Comparison of ENCODE assay signal across 8 cellular contexts in the genomic region with DNA sequence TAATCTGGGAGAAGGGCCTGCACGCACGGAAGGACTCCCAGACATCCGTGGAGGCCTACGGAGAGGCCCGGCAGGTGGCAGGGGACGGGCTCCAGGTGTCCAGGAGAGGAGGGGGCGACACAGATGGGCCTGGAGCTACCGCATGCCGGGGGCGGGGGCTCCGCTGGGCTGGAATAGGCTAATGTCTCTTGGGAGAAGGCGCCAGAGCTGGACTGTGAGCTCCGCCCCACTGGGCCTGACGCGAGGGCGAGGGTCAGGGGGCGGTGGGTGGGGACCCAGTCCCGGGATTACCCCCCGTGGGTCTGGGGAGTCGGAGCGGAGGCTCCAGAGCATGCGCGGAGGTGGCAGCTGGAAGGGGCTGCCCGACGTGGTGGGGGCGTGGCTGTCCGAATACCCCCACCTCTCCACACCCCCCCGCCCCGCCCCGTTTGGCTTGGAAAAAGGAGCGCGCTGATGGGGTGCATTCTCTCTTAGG. TPM values are rescaled to one million over a fixed set of nuclear protein-coding genes. Genes with fewer than 3 reads are reported as not detected.
DNase-seq lines count a peak whose midpoint lies in the region; ATAC-seq, FAIRE-seq and TF ChIP-seq lines count a peak whose summit lies in the region.

No MANE protein-coding gene starts in this region.

- H3K27ac ChIP-seq in esophagus muscularis mucosa (replicated peaks in 1 of 4) (peak overlapping the region; percentile 82 to 86 (median 84)), suprapubic skin (peak overlapping the region; percentile 64)

- TF ChIP-seq POLR2A in esophagus muscularis mucosa (IDR thresholded peaks at IDR 0.05; ENCODE audit: low read depth) = no peak
- TF ChIP-seq POLR2A in suprapubic skin (IDR thresholded peaks at IDR 0.05) = no peak

- no peaks in the 10 kb centered on the region for H3K27me3 Mint-ChIP-seq in activated T-cell treated with anti-CD3 and anti-CD28 coated beads, Interleukin-2, amount 50 U/mL, for 4 hours (ENCODE audit: low read depth)
- H3K27me3 Mint-ChIP-seq in natural killer cell (ENCODE audit: low read depth in 2 of 2) = no peaks in the 10 kb centered on the region

- ATAC-seq in activated T-cell treated with anti-CD3 and anti-CD28 coated beads, Interleukin-2, amount 50 U/mL, for 4 hours = peak; percentile 15
- ATAC-seq in natural killer cell (no peak), HG03565 (IDR thresholded peaks at IDR 0.05; ENCODE audit: unreplicated experiment) (no peak)

- WGBS in esophagus muscularis mucosa = 0% methylated on average over 7 of the region's 32 CpGs
- 0% methylated on average over 19 of the region's 32 CpGs for WGBS in suprapubic skin

- intact Hi-C loops in esophagus muscularis mucosa (cut with DNase I) (no loop called here), natural killer cell (cut with micrococcal nuclease) (loop anchor here (1.0 kb wide), 1 partner anchor 48 kb away; a partner anchor contains a TSS)

- TF ChIP-seq EP300 in esophagus muscularis mucosa (IDR thresholded peaks at IDR 0.05) = no peak
- no peak for TF ChIP-seq EP300 in suprapubic skin (IDR thresholded peaks at IDR 0.05)

- H3K9me3 Mint-ChIP-seq in activated T-cell treated with anti-CD3 and anti-CD28 coated beads, Interleukin-2, amount 50 U/mL, for 4 hours = no peaks in the 10 kb centered on the region
- no peaks in the 10 kb centered on the region for H3K9me3 Mint-ChIP-seq in natural killer cell

- peaks cover 10% of the 10 kb centered on the region for H3K36me3 Mint-ChIP-seq in activated T-cell treated with anti-CD3 and anti-CD28 coated beads, Interleukin-2, amount 50 U/mL, for 4 hours (ENCODE audit: insufficient read depth)
- peaks cover 4% of the 10 kb centered on the region for H3K36me3 Mint-ChIP-seq in natural killer cell

- H3K4me1 ChIP-seq in esophagus muscularis mucosa = peaks cover 29 to 46% (median 42%) of the 10 kb centered on the region in 4 donors
- H3K4me1 ChIP-seq in suprapubic skin = peaks cover 23% of the 10 kb centered on the region

- H3K36me3 ChIP-seq in esophagus muscularis mucosa = peaks cover 0 to 7% (median 2%) of the 10 kb centered on the region in 4 donors
- H3K36me3 ChIP-seq in suprapubic skin = peaks cover 4% of the 10 kb centered on the region

- H3K4me3 ChIP-seq in esophagus muscularis mucosa = peak overlapping the region; percentile 87 to 99 (median 95)
- peak overlapping the region; percentile 93 for H3K4me3 ChIP-seq in suprapubic skin

- FAIRE-seq in D721Med (lab: Jason Lieb, UNC) = no peak

- DNase-seq in D721Med (ENCODE audit: insufficient read length, low spot score) = peak; percentile 68
- peak; percentile 66 for DNase-seq in HEK293T (ENCODE audit: extremely low spot score)
- peak; percentile 88 for DNase-seq in NCI-H69 (lab: John Stamatoyannopoulos, UW)
- peak; percentile 42 for DNase-seq in activated T-cell treated with anti-CD3 and anti-CD28 coated beads, Interleukin-2, amount 50 U/mL, for 4 hours
- no peak for DNase-seq in esophagus muscularis mucosa (ENCODE audit: extremely low spot score)
- DNase-seq in natural killer cell = peak; percentile 28
- peak in 1 of 2 donors; percentile 71 for DNase-seq in suprapubic skin (ENCODE audit: low spot score in 2 of 2)

- CTCF ChIA-PET in HEK293T (lab: Yijun Ruan, JAX) = interaction anchor here (0.7 kb wide), 1 partner anchor 22 kb away, joined by 3 read pairs; no protein-coding TSS in a partner anchor

- POLR2A ChIA-PET in HEK293T (lab: Yijun Ruan, JAX) = interaction anchor here (0.7 to 1.6 kb wide), 5 partner anchors 9 to 204 kb away, joined by 3 to 10 read pairs (median 3); a partner anchor contains a TSS

- no peaks in the 10 kb centered on the region for H3K27me3 ChIP-seq in esophagus muscularis mucosa
- no peaks in the 10 kb centered on the region for H3K27me3 ChIP-seq in suprapubic skin

- H3K9me3 ChIP-seq in esophagus muscularis mucosa = no peaks in the 10 kb centered on the region
- H3K9me3 ChIP-seq in suprapubic skin = no peaks in the 10 kb centered on the region

- H3K4me3 Mint-ChIP-seq in activated T-cell treated with anti-CD3 and anti-CD28 coated beads, Interleukin-2, amount 50 U/mL, for 4 hours = peak overlapping the region; percentile 96
- H3K4me3 Mint-ChIP-seq in natural killer cell = peak overlapping the region; percentile 93

- peaks cover 50% of the 10 kb centered on the region for H3K4me1 Mint-ChIP-seq in activated T-cell treated with anti-CD3 and anti-CD28 coated beads, Interleukin-2, amount 50 U/mL, for 4 hours (ENCODE audit: low read depth)
- peaks cover 34 to 46% of the 10 kb centered on the region in 2 donors for H3K4me1 Mint-ChIP-seq in natural killer cell

- TF ChIP-seq CTCF in D721Med (IDR thresholded peaks at IDR 0.05; ENCODE audit: insufficient read depth, missing control alignments) (no peak), esophagus muscularis mucosa (IDR thresholded peaks at IDR 0.05) (no peak), natural killer cell (IDR thresholded peaks at IDR 0.05) (no peak), suprapubic skin (IDR thresholded peaks at IDR 0.05) (no peak)

- H3K27ac Mint-ChIP-seq in natural killer cell = peak overlapping the region in 1 of 2 donors; percentile 3

TF ChIP-seq in HEK293T, 16 proteins besides CTCF, POLR2A, EP300 and RAD21:
- TF ChIP-seq ARNT (IDR thresholded peaks at IDR 0.05) (no peak; the same call in 1 of the 2 replicates), TARDBP (IDR thresholded peaks at IDR 0.05) (no peak), LEF1 (IDR thresholded peaks at IDR 0.05; ENCODE audit: borderline replicate concordance) (no peak), CTBP1 (IDR thresholded peaks at IDR 0.05; ENCODE audit: borderline replicate concordance) (no peak), FOXM1 (IDR thresholded peaks at IDR 0.05; ENCODE audit: borderline replicate concordance) (no peak), ELF4 (IDR thresholded peaks at IDR 0.05) (no peak), NFRKB (IDR thresholded peaks at IDR 0.05) (no peak), FOXA1 (IDR thresholded peaks at IDR 0.05) (no peak), FOXK2 (IDR thresholded peaks at IDR 0.05) (no peak), L3MBTL2 (conservative IDR thresholded peaks at IDR 0.05) (no peak; the same call in 1 of the 2 replicates), BHLHE40 (IDR thresholded peaks at IDR 0.05; ENCODE audit: borderline replicate concordance) (no peak), ZNF384 (IDR thresholded peaks at IDR 0.05) (no peak), HDGF (IDR thresholded peaks at IDR 0.05; ENCODE audit: borderline replicate concordance) (no peak), SP1 (IDR thresholded peaks at IDR 0.05) (no peak), SUZ12 (IDR thresholded peaks at IDR 0.05) (no peak)
- TF ChIP-seq, protein P1, sequence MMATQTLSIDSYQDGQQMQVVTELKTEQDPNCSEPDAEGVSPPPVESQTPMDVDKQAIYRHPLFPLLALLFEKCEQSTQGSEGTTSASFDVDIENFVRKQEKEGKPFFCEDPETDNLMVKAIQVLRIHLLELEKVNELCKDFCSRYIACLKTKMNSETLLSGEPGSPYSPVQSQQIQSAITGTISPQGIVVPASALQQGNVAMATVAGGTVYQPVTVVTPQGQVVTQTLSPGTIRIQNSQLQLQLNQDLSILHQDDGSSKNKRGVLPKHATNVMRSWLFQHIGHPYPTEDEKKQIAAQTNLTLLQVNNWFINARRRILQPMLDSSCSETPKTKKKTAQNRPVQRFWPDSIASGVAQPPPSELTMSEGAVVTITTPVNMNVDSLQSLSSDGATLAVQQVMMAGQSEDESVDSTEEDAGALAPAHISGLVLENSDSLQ (IDR thresholded peaks at IDR 0.05) = no peak

RNA-seq across cellular contexts. Expression of a gene that starts 0.7 kb away (rescaled TPM):
- total RNA-seq in activated T-cell treated with anti-CD3 and anti-CD28 coated beads, Interleukin-2, amount 50 U/mL, for 4 hours = 10 to 100 TPM; 32.1 to 35.7 (median 33.7) TPM
- total RNA-seq in esophagus muscularis mucosa (10 to 100 TPM; 16.2 to 32.6 (median 24.4) TPM), natural killer cell (10 to 100 TPM; 30.1 to 34.5 (median 34.3) TPM), suprapubic skin (10 to 100 TPM; 21.6 to 48.4 (median 35.4) TPM)

RNA-seq across cellular contexts. Expression of a gene that starts 47.2 kb away (rescaled TPM):
- total RNA-seq in activated T-cell treated with anti-CD3 and anti-CD28 coated beads, Interleukin-2, amount 50 U/mL, for 4 hours = 10 to 100 TPM; 20.3 to 22.8 (median 21.9) TPM
- total RNA-seq in esophagus muscularis mucosa (10 to 100 TPM; 19.9 to 23.3 (median 21.0) TPM), natural killer cell (10 to 100 TPM; 36.5 to 49.6 (median 49.0) TPM), suprapubic skin (10 to 100 TPM; 12.7 to 21.4 (median 18.1) TPM)

Comparison
In these comparisons a context has a peak if more than half of its experiments do, and no peak if none do; other contexts are left out.
1. ATAC-seq: peak in activated T-cell treated with anti-CD3 and anti-CD28 coated beads, Interleukin-2, amount 50 U/mL, for 4 hours (2 of 2); none in natural killer cell (0 of 3) and HG03565 (single experiment).